ENCODE assay signal across 13 cellular contexts in genomic region chr2:118668431-118669424, GRCh38.
DNase-seq lines count a peak whose midpoint lies in the region; ATAC-seq and TF ChIP-seq lines count a peak whose summit lies in the region.
"Had no signal": no experiment of that assay in that cellular context is flagged by ENCODE, and none has a peak within 500 bp of the region (broad histone marks: within the 10 kb centered on the region; RNA-seq: fewer than 3 reads in every experiment).

No MANE protein-coding gene starts in this region.

- ATAC-seq in Panc1 (peak; percentile 80), GM19452 (IDR thresholded peaks at IDR 0.05; ENCODE audit: unreplicated experiment) (no peak), esophagus mucosa (no peak)

- H3K9me3 ChIP-seq in Panc1 (ENCODE audit: control insufficient read depth, insufficient read depth, low read depth, low read length) (no peaks in the 10 kb centered on the region), WERI-Rb-1 (ENCODE audit: severe bottlenecking) (no peaks in the 10 kb centered on the region)

- H3K9me3 Mint-ChIP-seq in Calu3 (ENCODE audit: low read depth, unreplicated experiment) (no peaks in the 10 kb centered on the region), osteocyte (ENCODE audit: unreplicated experiment) (no peaks in the 10 kb centered on the region)

- no peaks in the 10 kb centered on the region for H3K4me1 ChIP-seq in Panc1 (ENCODE audit: control insufficient read depth, insufficient read depth, low read length)

- H3K4me3 Mint-ChIP-seq in Calu3 (ENCODE audit: low read depth, unreplicated experiment): peak overlapping the region; percentile 40
- H3K4me3 Mint-ChIP-seq in osteocyte (ENCODE audit: unreplicated experiment): peak overlapping the region; percentile 15

- no peaks in the 10 kb centered on the region for H3K36me3 ChIP-seq in Panc1 (ENCODE audit: control insufficient read depth, insufficient read depth, low read length)
- H3K36me3 ChIP-seq in WERI-Rb-1: no peaks in the 10 kb centered on the region

- peaks cover 31% of the 10 kb centered on the region for H3K4me1 Mint-ChIP-seq in Calu3 (ENCODE audit: low read depth, unreplicated experiment)
- H3K4me1 Mint-ChIP-seq in osteocyte (ENCODE audit: unreplicated experiment): peaks cover 23% of the 10 kb centered on the region

- H3K4me3 ChIP-seq in Panc1 (ENCODE audit: low read depth in 2 of 2, low read length in 2 of 2): no peak overlapping the region
- no peak overlapping the region for H3K4me3 ChIP-seq in fibroblast of mammary gland (ENCODE audit: control insufficient read depth, low read depth, low read length)
- H3K4me3 ChIP-seq in WERI-Rb-1 (ENCODE audit: low read depth, low read length): no peak overlapping the region

- BruUV-seq in Calu3 (replicated peaks; lab: Mats Ljungman, UMichigan): no TSS peak
- BruUV-seq in Panc1 (replicated peaks; lab: Mats Ljungman, UMichigan): no TSS peak

- TF ChIP-seq CTCF in Calu3 (IDR thresholded peaks at IDR 0.05; ENCODE audit: unreplicated experiment) (no peak), Panc1 (IDR thresholded peaks at IDR 0.05) (no peak), fibroblast of mammary gland (conservative IDR thresholded peaks at IDR 0.05; ENCODE audit: control insufficient read depth, insufficient read depth, low read depth, low read length) (no peak), osteocyte (IDR thresholded peaks at IDR 0.05) (no peak), WERI-Rb-1 (IDR thresholded peaks at IDR 0.05; ENCODE audit: low read depth, low read length) (no peak)

- H3K27me3 ChIP-seq in Panc1 (ENCODE audit: control insufficient read depth, insufficient read depth, low read length) (no peaks in the 10 kb centered on the region), WERI-Rb-1 (ENCODE audit: insufficient read depth, low read depth, severe bottlenecking) (peaks cover 61% of the 10 kb centered on the region)

- POLR2A ChIA-PET in Panc1 (lab: Charles Lee): no interaction called here

- H3K27me3 Mint-ChIP-seq in Calu3 (ENCODE audit: unreplicated experiment) (no peaks in the 10 kb centered on the region), osteocyte (ENCODE audit: unreplicated experiment) (peaks cover 10% of the 10 kb centered on the region)

- in situ Hi-C loops in Panc1 (cut with HindIII; ENCODE audit: low pct_unique_long_range_greater_than_20kb, low sequenced_read_pairs): no loop called here

- intact Hi-C loops in Calu3 (cut with micrococcal nuclease; ENCODE audit: unreplicated experiment) (loop anchor here (5.0 to 10.0 kb wide), 2 partner anchors 236 to 444 kb away; no protein-coding TSS in a partner anchor), Panc1 (cut with micrococcal nuclease; ENCODE audit: unreplicated experiment) (no loop called here)

- peak overlapping the region; percentile 56 for H3K27ac Mint-ChIP-seq in Calu3 (ENCODE audit: unreplicated experiment)
- peak overlapping the region; percentile 84 for H3K27ac Mint-ChIP-seq in osteocyte (ENCODE audit: unreplicated experiment)

- no peak overlapping the region for H3K27ac ChIP-seq in Panc1 (ENCODE audit: low read length)
- no peak overlapping the region for H3K27ac ChIP-seq in WERI-Rb-1

- CTCF ChIA-PET in Calu3 (lab: Charles Lee): interaction anchor here (0.6 kb wide), 1 partner anchor 179 kb away, joined by 3 read pairs; the partner anchor contains the start of gene EN1
- CTCF ChIA-PET in Panc1 (lab: Charles Lee): no interaction called here

- no peaks in the 10 kb centered on the region for H3K36me3 Mint-ChIP-seq in Calu3 (ENCODE audit: insufficient read depth, unreplicated experiment)
- no peaks in the 10 kb centered on the region for H3K36me3 Mint-ChIP-seq in osteocyte (ENCODE audit: unreplicated experiment)

- peak; percentile 25 for DNase-seq in Calu3
- DNase-seq in Panc1 (ENCODE audit: low read depth, low spot score): peak; percentile 84
- peak; percentile 99 for DNase-seq in fibroblast of mammary gland (ENCODE audit: low read depth)
- DNase-seq in osteocyte (ENCODE audit: extremely low spot score, unreplicated experiment): no peak
- DNase-seq in WERI-Rb-1: no peak
- no peak for DNase-seq in AML-193 (lab: John Stamatoyannopoulos, UW)
- DNase-seq: caudate nucleus; DMS79; NCI-H1417; SIG-M5; stimulated activated CD4-positive, alpha-beta T cell treated with anti-CD3 and anti-CD28 coated beads, Interleukin-15, amount 100 ng/mL, for 24 hours had no signal

Comparison
In these comparisons a context has a peak if more than half of its experiments do, and no peak if none do; other contexts are left out.
1. DNase-seq: peak in Calu3 (single experiment), Panc1 (single experiment) and fibroblast of mammary gland (single experiment); none in osteocyte (single experiment), WERI-Rb-1 (single experiment) and AML-193 (0 of 2).